18 cellular contexts compared by ENCODE assay signal in genomic region chr9:127197861-127198430, GRCh38.
DNase-seq lines count a peak whose midpoint lies in the region; ATAC-seq and TF ChIP-seq lines count a peak whose summit lies in the region.
"Had no signal": no experiment of that assay in that cellular context is flagged by ENCODE, and none has a peak within 500 bp of the region (broad histone marks: within the 10 kb centered on the region; RNA-seq: fewer than 3 reads in every experiment).

No MANE protein-coding gene starts in this region.

- CTCF ChIA-PET in activated CD4-positive, alpha-beta memory T cell treated with anti-CD3 and anti-CD28 coated beads, Interleukin-2, amount 10 ng/mL, durations not matched to agents 7 days and 5 days (lab: Charles Lee) = interaction anchor here (0.6 to 3.4 kb wide), 6 partner anchors 24 to 266 kb away, joined by 3 to 57 read pairs (median 4); no protein-coding TSS in a partner anchor

- TF ChIP-seq POLR2A in Peyer's patch (IDR thresholded peaks at IDR 0.05) (no peak), esophagus squamous epithelium (IDR thresholded peaks at IDR 0.05) (no peak)

- peaks cover 0 to 22% (median 0%) of the 10 kb centered on the region in 3 donors for H3K36me3 ChIP-seq in Peyer's patch
- H3K36me3 ChIP-seq in esophagus squamous epithelium = no peaks in the 10 kb centered on the region
- H3K36me3 ChIP-seq in stomach smooth muscle (ENCODE audit: control insufficient read depth in 2 of 2, insufficient read depth in 2 of 2, low read length in 2 of 2) = no peaks in the 10 kb centered on the region
- no peaks in the 10 kb centered on the region for H3K36me3 ChIP-seq in smooth muscle cell (ENCODE audit: low read depth)

- no peaks in the 10 kb centered on the region for H3F3A ChIP-seq in smooth muscle cell (ENCODE audit: low read depth)

- H3K27ac ChIP-seq in Peyer's patch (peak overlapping the region in 3 of 4 donors; percentile 19 to 67 (median 48)), esophagus squamous epithelium (peak overlapping the region; percentile 16 to 82 (median 74)), stomach smooth muscle (ENCODE audit: low read length) (peak overlapping the region; percentile 67), smooth muscle cell (ENCODE audit: low read depth) (no peak overlapping the region)
- H3K27ac ChIP-seq: RWPE1 had no signal

- H3K4me1 ChIP-seq in Peyer's patch (peaks cover 0 to 39% (median 0%) of the 10 kb centered on the region in 4 donors), esophagus squamous epithelium (peaks cover 7 to 54% (median 33%) of the 10 kb centered on the region in 3 donors), stomach smooth muscle (ENCODE audit: control insufficient read depth, insufficient read depth, low read length) (peaks cover 41% of the 10 kb centered on the region), smooth muscle cell (ENCODE audit: low read depth) (peaks cover 5% of the 10 kb centered on the region)

- no peak for TF ChIP-seq CTCF in Peyer's patch (IDR thresholded peaks at IDR 0.05)
- TF ChIP-seq CTCF in esophagus squamous epithelium (IDR thresholded peaks at IDR 0.05) = no peak
- TF ChIP-seq CTCF in smooth muscle cell (IDR thresholded peaks at IDR 0.05; ENCODE audit: borderline replicate concordance, insufficient read depth, poor library complexity, severe bottlenecking) = no peak

- WGBS in esophagus squamous epithelium, 2 donors = 64 to 76% methylated on average over 5 to 8 of the region's 8 CpGs
- WGBS in smooth muscle cell (ENCODE audit: low lambda C conversion rate) = 70% methylated on average over 8 of the region's 8 CpGs

- intact Hi-C loops in esophagus squamous epithelium (cut with DNase I) = loop anchor here (5.0 kb wide), 1 partner anchor 76 kb away; the partner anchor contains the start of gene ANGPTL2

- ATAC-seq in GM21619 (IDR thresholded peaks at IDR 0.05; ENCODE audit: unreplicated experiment) = no peak
- no peak for ATAC-seq in activated CD4-positive, CD25-positive, alpha-beta regulatory T cell treated with anti-CD3 and anti-CD28 coated beads, Interleukin-2, amount 50 U/mL, for 24 hours
- ATAC-seq: T-cell had no signal

- H3K4me1 Mint-ChIP-seq in activated CD4-positive, alpha-beta memory T cell treated with anti-CD3 and anti-CD28 coated beads, Interleukin-2, amount 10 ng/mL, durations not matched to agents 7 days and 5 days = peaks cover 9% of the 10 kb centered on the region
- H3K4me1 Mint-ChIP-seq: activated B cell treated with CpG ODN at 0.5 μM for 24 hours had no signal

- no peaks in the 10 kb centered on the region for H3K27me3 ChIP-seq in Peyer's patch
- H3K27me3 ChIP-seq in esophagus squamous epithelium = no peaks in the 10 kb centered on the region
- H3K27me3 ChIP-seq in stomach smooth muscle (ENCODE audit: control insufficient read depth in 1 of 2, insufficient read depth in 2 of 2, low read length in 2 of 2) = no peaks in the 10 kb centered on the region
- H3K27me3 ChIP-seq in smooth muscle cell (ENCODE audit: low read depth) = no peaks in the 10 kb centered on the region

- H3K4me3 ChIP-seq in Peyer's patch (no peak overlapping the region), esophagus squamous epithelium (no peak overlapping the region), stomach smooth muscle (ENCODE audit: low read length in 2 of 2) (no peak overlapping the region), smooth muscle cell (no peak overlapping the region)
- H3K4me3 ChIP-seq: GM23338 had no signal

- H3K4me3 Mint-ChIP-seq in activated CD4-positive, alpha-beta memory T cell treated with anti-CD3 and anti-CD28 coated beads, Interleukin-2, amount 10 ng/mL, durations not matched to agents 7 days and 5 days = no peak overlapping the region
- H3K4me3 Mint-ChIP-seq: activated B cell treated with CpG ODN at 0.5 μM for 24 hours; dendritic cell treated with granulocyte-macrophage colony-stimulating factor and Interleukin-4, amounts not matched to agents 40 ng/mL and 50 ng/mL, for 4 days; GM23338; T-cell had no signal

- H3K9ac ChIP-seq in stomach smooth muscle (ENCODE audit: low read length in 2 of 2) (peak overlapping the region in 1 of 2 donors; percentile 51), smooth muscle cell (ENCODE audit: low read depth) (no peak overlapping the region)

- H3K27me3 Mint-ChIP-seq in activated CD4-positive, alpha-beta memory T cell treated with anti-CD3 and anti-CD28 coated beads, Interleukin-2, amount 10 ng/mL, durations not matched to agents 7 days and 5 days = no peaks in the 10 kb centered on the region
- H3K27me3 Mint-ChIP-seq: activated B cell treated with CpG ODN at 0.5 μM for 24 hours had no signal

- H3K79me2 ChIP-seq in smooth muscle cell (ENCODE audit: low read depth) = no peaks in the 10 kb centered on the region

- DNase-seq in Peyer's patch (peak in 1 of 3 donors; percentile 36), esophagus squamous epithelium (lab: John Stamatoyannopoulos, UW) (no peak), medulla oblongata (ENCODE audit: extremely low spot score) (peak; percentile 43), smooth muscle cell (lab: John Stamatoyannopoulos, UW; ENCODE audit: unreplicated experiment) (no peak)
- DNase-seq in activated CD4-positive, alpha-beta memory T cell treated with anti-CD3 and anti-CD28 coated beads, Interleukin-2, amount 10 ng/mL, durations not matched to agents 7 days and 5 days = no peak
- DNase-seq: activated B cell treated with CpG ODN at 0.5 μM for 24 hours; activated naive CD4-positive, alpha-beta T cell treated with Interleukin-2 at 50 U/mL for 16 hours; erythroblast; GF-D8; Karpas-422; NCI-H2171; T-cell had no signal

- no peak overlapping the region for H2AFZ ChIP-seq in smooth muscle cell (ENCODE audit: low read depth)
- H2AFZ ChIP-seq: GM23338 had no signal

- H3K27ac Mint-ChIP-seq in activated CD4-positive, alpha-beta memory T cell treated with anti-CD3 and anti-CD28 coated beads, Interleukin-2, amount 10 ng/mL, durations not matched to agents 7 days and 5 days = no peak overlapping the region
- H3K27ac Mint-ChIP-seq: activated B cell treated with CpG ODN at 0.5 μM for 24 hours; dendritic cell treated with granulocyte-macrophage colony-stimulating factor and Interleukin-4, amounts not matched to agents 40 ng/mL and 50 ng/mL, for 4 days; T-cell had no signal

- H3K9me3 ChIP-seq in Peyer's patch (no peaks in the 10 kb centered on the region), esophagus squamous epithelium (no peaks in the 10 kb centered on the region), stomach smooth muscle (ENCODE audit: control insufficient read depth in 2 of 2, low read length in 2 of 2) (no peaks in the 10 kb centered on the region), smooth muscle cell (replicated peaks; ENCODE audit: low read depth) (no peaks in the 10 kb centered on the region)

- no peak overlapping the region for H3K4me2 ChIP-seq in smooth muscle cell
- H3K4me2 ChIP-seq: GM23338 had no signal

- H4K20me1 ChIP-seq in smooth muscle cell (ENCODE audit: low read depth) = no peaks in the 10 kb centered on the region

- no peaks in the 10 kb centered on the region for H3K9me3 Mint-ChIP-seq in activated CD4-positive, alpha-beta memory T cell treated with anti-CD3 and anti-CD28 coated beads, Interleukin-2, amount 10 ng/mL, durations not matched to agents 7 days and 5 days
- H3K9me3 Mint-ChIP-seq: activated B cell treated with CpG ODN at 0.5 μM for 24 hours; dendritic cell treated with granulocyte-macrophage colony-stimulating factor and Interleukin-4, amounts not matched to agents 40 ng/mL and 50 ng/mL, for 4 days; GM23338; T-cell had no signal

- POLR2A ChIA-PET in activated CD4-positive, alpha-beta memory T cell treated with anti-CD3 and anti-CD28 coated beads, Interleukin-2, amount 10 ng/mL, durations not matched to agents 7 days and 5 days (lab: Charles Lee) = interaction anchor here (1.6 kb wide), 1 partner anchor 234 kb away, joined by 4 read pairs; no protein-coding TSS in a partner anchor

- H3K36me3 Mint-ChIP-seq in activated CD4-positive, alpha-beta memory T cell treated with anti-CD3 and anti-CD28 coated beads, Interleukin-2, amount 10 ng/mL, durations not matched to agents 7 days and 5 days (ENCODE audit: low read depth) = no peaks in the 10 kb centered on the region
